ENCODE assay signal across 21 cellular contexts in genomic region chr13:71219671-71220070, GRCh38.
"Had no signal": no experiment of that assay in that cellular context is flagged by ENCODE, and none has a peak within 500 bp of the region (broad histone marks: within the 10 kb centered on the region; RNA-seq: fewer than 3 reads in every experiment).

No MANE protein-coding gene starts in this region.

- H3K36me3 ChIP-seq: lower lobe of right lung, pancreas, tibial nerve had no signal

- H3K9me3 ChIP-seq: lower lobe of right lung, mucosa of descending colon, pancreas, psoas muscle, tibial nerve had no signal

- H3K27me3 ChIP-seq: pancreas, tibial nerve had no signal

- H3K4me3 ChIP-seq: lower lobe of right lung, mucosa of descending colon, pancreas, psoas muscle, tibial nerve had no signal

- DNase-seq: activated CD4-positive, alpha-beta memory T cell treated with anti-CD3 and anti-CD28 coated beads, Interleukin-2, amount 10 ng/mL, durations not matched to agents 7 days and 5 days; activated CD4-positive, alpha-beta T cell treated with anti-CD3 and anti-CD28 coated beads, Interleukin-2, amount 10 ng/mL, durations not matched to agents 24 days and 14 days; activated CD8-positive, alpha-beta memory T cell treated with anti-CD3 and anti-CD28 coated beads, Interleukin-2, amount 10 ng/mL, durations not matched to agents 7 days and 5 days; activated gamma-delta T cell; activated T-cell treated with anti-CD3 and anti-CD28 coated beads for 4 hours; aorta; effector CD4-positive, alpha-beta T cell; left colon; lower lobe of right lung; mucosa of descending colon; pancreas; psoas muscle; right cardiac atrium; stimulated activated CD4-positive, alpha-beta T cell treated with anti-CD3 and anti-CD28 coated beads, Interleukin-4, amount 100 ng/mL, for 24 hours; stimulated activated naive CD8-positive, alpha-beta T cell treated with anti-CD3 and anti-CD28 coated beads, Interleukin-15, amount 100 ng/mL, for 72 hours had no signal

- H3K4me1 ChIP-seq: lower lobe of right lung, pancreas, psoas muscle, tibial nerve had no signal

- FAIRE-seq: endometrium, keratinocyte, pancreas had no signal

- ATAC-seq: activated CD4-positive, CD25-positive, alpha-beta regulatory T cell treated with anti-CD3 and anti-CD28 coated beads, Interleukin-2, amount 50 U/mL, for 24 hours; activated CD8-positive, alpha-beta memory T cell treated with anti-CD3 and anti-CD28 coated beads, Interleukin-2, amount 10 ng/mL, durations not matched to agents 7 days and 5 days; activated naive CD4-positive, alpha-beta T cell treated with anti-CD3 and anti-CD28 coated beads, Interleukin-2, amount 50 U/mL, for 72 hours; lower lobe of right lung; mucosa of descending colon; psoas muscle; right cardiac atrium; stimulated activated naive CD8-positive, alpha-beta T cell treated with anti-CD3 and anti-CD28 coated beads, Interleukin-15, amount 100 ng/mL, for 72 hours had no signal

- H3K27ac ChIP-seq: lower lobe of right lung, pancreas, psoas muscle, tibial nerve, VCaP had no signal
